8 cellular contexts compared by ENCODE assay signal in the genomic region with DNA sequence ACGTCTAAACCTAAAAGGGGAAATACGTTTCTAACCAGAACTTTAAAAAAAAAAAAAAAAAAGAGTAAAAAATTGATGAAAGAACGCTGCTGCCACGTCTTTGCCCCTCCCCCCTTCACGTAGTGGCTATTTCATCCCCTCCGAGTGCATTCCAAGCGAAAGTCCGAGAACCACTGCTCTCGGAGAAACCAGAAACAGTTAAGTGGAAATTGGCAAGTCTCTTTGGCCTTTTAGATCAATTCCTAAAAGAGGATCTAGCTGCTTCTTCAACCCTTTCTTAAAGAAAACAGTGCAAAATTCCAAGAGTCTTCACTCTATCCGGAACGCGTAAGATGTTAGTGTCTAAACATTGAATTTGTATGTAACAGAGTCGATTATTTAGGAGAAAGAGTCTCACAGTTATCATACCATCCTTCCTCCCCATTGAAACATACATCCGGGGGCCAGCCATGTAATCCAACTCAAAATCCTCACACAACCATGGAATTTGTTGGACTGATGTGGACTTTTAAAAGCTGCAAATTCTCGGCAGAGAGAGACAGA. TPM values are rescaled to one million over a fixed set of nuclear protein-coding genes. Genes with fewer than 3 reads are reported as not detected.
DNase-seq lines count a peak whose midpoint lies in the region; ATAC-seq and TF ChIP-seq lines count a peak whose summit lies in the region.

No MANE protein-coding gene starts in this region.

- H2BK12ac ChIP-seq in mesenchymal stem cell (ENCODE audit: low read length in 2 of 2) = no peak overlapping the region

- no peak overlapping the region for H2BK120ac ChIP-seq in mesenchymal stem cell (ENCODE audit: low read depth, low read length)

- H3K4me1 Mint-ChIP-seq in activated CD4-positive, alpha-beta T cell treated with anti-CD3 and anti-CD28 coated beads, Interleukin-2, amount 10 ng/mL, durations not matched to agents 7 days and 5 days = peaks cover 35% of the 10 kb centered on the region
- peaks cover 8 to 27% of the 10 kb centered on the region in 2 donors for H3K4me1 Mint-ChIP-seq in effector memory CD8-positive, alpha-beta T cell (ENCODE audit: low read depth in 2 of 2)

- peak overlapping the region; percentile 23 for H2AFZ ChIP-seq in mesenchymal stem cell (ENCODE audit: low read depth, low read length)

- H3K36me3 ChIP-seq in mesenchymal stem cell (ENCODE audit: control insufficient read depth in 1 of 2, insufficient read depth in 2 of 2, low read depth in 1 of 2, low read length in 2 of 2) (peaks cover 0 to 3% of the 10 kb centered on the region in 2 experiments), stomach (peaks cover 0 to 12% (median 5%) of the 10 kb centered on the region in 4 donors)

- peak overlapping the region in 1 of 2 experiments; percentile 37 for H3K23ac ChIP-seq in mesenchymal stem cell (ENCODE audit: low read length in 2 of 2)

- no peaks in the 10 kb centered on the region for H3K27me3 Mint-ChIP-seq in activated CD4-positive, alpha-beta T cell treated with anti-CD3 and anti-CD28 coated beads, Interleukin-2, amount 10 ng/mL, durations not matched to agents 7 days and 5 days
- H3K27me3 Mint-ChIP-seq in effector memory CD8-positive, alpha-beta T cell = no peaks in the 10 kb centered on the region

- peak overlapping the region; percentile 95 for H3K9ac ChIP-seq in mesenchymal stem cell (ENCODE audit: low read length)

- peak overlapping the region; percentile 60 for H2BK15ac ChIP-seq in mesenchymal stem cell (ENCODE audit: low read depth, poor library complexity, severe bottlenecking)

- H3K4me3 Mint-ChIP-seq in activated CD4-positive, alpha-beta T cell treated with anti-CD3 and anti-CD28 coated beads, Interleukin-2, amount 10 ng/mL, durations not matched to agents 7 days and 5 days = peak overlapping the region; percentile 84
- peak overlapping the region; percentile 97 to 99 for H3K4me3 Mint-ChIP-seq in effector memory CD8-positive, alpha-beta T cell

- 0% methylated on average over 6 of the region's 15 CpGs for WGBS in mesenchymal stem cell
- 0% methylated on average over 15 of the region's 15 CpGs for WGBS in stomach, 5 donors

- no peak for TF ChIP-seq EP300 in stomach (IDR thresholded peaks at IDR 0.05)

- H3K27ac Mint-ChIP-seq in activated CD4-positive, alpha-beta T cell treated with anti-CD3 and anti-CD28 coated beads, Interleukin-2, amount 10 ng/mL, durations not matched to agents 7 days and 5 days = peak overlapping the region; percentile 95
- peak overlapping the region; percentile 98 for H3K27ac Mint-ChIP-seq in effector memory CD8-positive, alpha-beta T cell

- H3K9me3 ChIP-seq in mesenchymal stem cell (ENCODE audit: control insufficient read depth, low read length) (no peaks in the 10 kb centered on the region), stomach (no peaks in the 10 kb centered on the region)

- peak overlapping the region; percentile 82 to 92 for H3K4me3 ChIP-seq in mesenchymal stem cell (ENCODE audit: insufficient read depth in 1 of 2, low read depth in 1 of 2, low read length in 2 of 2)
- peak overlapping the region; percentile 66 to 91 (median 84) for H3K4me3 ChIP-seq in stomach

- H4K91ac ChIP-seq in mesenchymal stem cell (ENCODE audit: low read length) = no peak overlapping the region

- peaks cover 3% of the 10 kb centered on the region for H3K4me1 ChIP-seq in mesenchymal stem cell (ENCODE audit: control insufficient read depth, insufficient read depth, low read depth, low read length)
- peaks cover 7 to 41% (median 30%) of the 10 kb centered on the region in 4 donors for H3K4me1 ChIP-seq in stomach

- H4K8ac ChIP-seq in mesenchymal stem cell (ENCODE audit: low read length) = no peak overlapping the region

- H3K4me2 ChIP-seq in mesenchymal stem cell (ENCODE audit: low read length, poor library complexity, severe bottlenecking) = peak overlapping the region; percentile 77

- no peak for TF ChIP-seq POLR2A in stomach (IDR thresholded peaks at IDR 0.05)

- H3K18ac ChIP-seq in mesenchymal stem cell (ENCODE audit: low read depth in 1 of 2, low read length in 2 of 2) = peak overlapping the region; percentile 33 to 97

- intact Hi-C loops in stomach (cut with DNase I; ENCODE audit: low total_unique reads) = no loop called here

- no peaks in the 10 kb centered on the region for H3K9me3 Mint-ChIP-seq in activated CD4-positive, alpha-beta T cell treated with anti-CD3 and anti-CD28 coated beads, Interleukin-2, amount 10 ng/mL, durations not matched to agents 7 days and 5 days
- H3K9me3 Mint-ChIP-seq in effector memory CD8-positive, alpha-beta T cell = no peaks in the 10 kb centered on the region

- peak overlapping the region in 1 of 2 experiments; percentile 88 for H3K14ac ChIP-seq in mesenchymal stem cell (ENCODE audit: low read length in 2 of 2)

- DNase-seq in DMS 273 (lab: John Stamatoyannopoulos, UW; ENCODE audit: unreplicated experiment) (peak; percentile 62), DMS 273 treated with DMSO at 0.1 percent for 48 hours (lab: John Stamatoyannopoulos, UW) (no peak), MV-4-11 (lab: John Stamatoyannopoulos, UW) (peak; percentile 56), mesenchymal stem cell (peak; percentile 91), stomach (peak; percentile 36), cortex of kidney (lab: John Stamatoyannopoulos, UW) (no peak)
- DNase-seq in activated CD4-positive, alpha-beta T cell treated with anti-CD3 and anti-CD28 coated beads, Interleukin-2, amount 10 ng/mL, durations not matched to agents 7 days and 5 days = peak; percentile 50
- DNase-seq in effector memory CD8-positive, alpha-beta T cell = peak; percentile 4 to 23 (median 23)

- peak overlapping the region; percentile 55 for H3K4ac ChIP-seq in mesenchymal stem cell (ENCODE audit: low read depth in 1 of 2, low read length in 2 of 2)

- CTCF ChIA-PET in activated CD4-positive, alpha-beta T cell treated with anti-CD3 and anti-CD28 coated beads, Interleukin-2, amount 10 ng/mL, durations not matched to agents 7 days and 5 days (lab: Charles Lee) = interaction anchor here (0.7 to 2.2 kb wide), 8 partner anchors 12 to 63 kb away, joined by 3 to 18 read pairs (median 6); a partner anchor contains a TSS

- peaks cover 7% of the 10 kb centered on the region for H3K36me3 Mint-ChIP-seq in activated CD4-positive, alpha-beta T cell treated with anti-CD3 and anti-CD28 coated beads, Interleukin-2, amount 10 ng/mL, durations not matched to agents 7 days and 5 days (ENCODE audit: low read depth)
- peaks cover 29% of the 10 kb centered on the region for H3K36me3 Mint-ChIP-seq in effector memory CD8-positive, alpha-beta T cell (ENCODE audit: insufficient read depth)

- H2BK5ac ChIP-seq in mesenchymal stem cell (ENCODE audit: low read depth, low read length, poor library complexity, severe bottlenecking) = no peak overlapping the region

- H3K27me3 ChIP-seq in mesenchymal stem cell (ENCODE audit: control insufficient read depth in 1 of 2, insufficient read depth in 1 of 2, low read length in 2 of 2) = no peaks in the 10 kb centered on the region
- H3K27me3 ChIP-seq in stomach = no peaks in the 10 kb centered on the region

- no peak for ATAC-seq in effector memory CD8-positive, alpha-beta T cell (replicated peaks)

- H3K79me1 ChIP-seq in mesenchymal stem cell (replicated peaks; ENCODE audit: low read length, poor library complexity, severe bottlenecking) = peaks cover 2% of the 10 kb centered on the region

- H3K27ac ChIP-seq in mesenchymal stem cell (ENCODE audit: low read length, poor library complexity, severe bottlenecking) = peak overlapping the region; percentile 70
- peak overlapping the region; percentile 94 to 98 (median 97) for H3K27ac ChIP-seq in stomach

- no peak for TF ChIP-seq CTCF in stomach (IDR thresholded peaks at IDR 0.05)

- POLR2A ChIA-PET in activated CD4-positive, alpha-beta T cell treated with anti-CD3 and anti-CD28 coated beads, Interleukin-2, amount 10 ng/mL, durations not matched to agents 7 days and 5 days (lab: Charles Lee) = interaction anchor here (0.6 to 2.3 kb wide), 10 partner anchors 8 to 746 kb away, joined by 3 to 10 read pairs (median 4); a partner anchor contains a TSS

- no peak overlapping the region for H2AK5ac ChIP-seq in mesenchymal stem cell (ENCODE audit: low read length, severe bottlenecking)

RNA-seq across cellular contexts. Expression of a gene that starts 1.1 kb away (rescaled TPM):
- 10 to 100 TPM; 31.4 to 32.9 TPM for total RNA-seq in activated CD4-positive, alpha-beta T cell treated with anti-CD3 and anti-CD28 coated beads, Interleukin-2, amount 10 ng/mL, durations not matched to agents 7 days and 5 days
- polyA plus RNA-seq in mesenchymal stem cell (2013, experiment 1 of 2) = 162 TPM
- 170 TPM for polyA plus RNA-seq in mesenchymal stem cell (2013, experiment 2 of 2)
- total RNA-seq in stomach = 10 to 100 TPM; 11.7 to 68.3 (median 26.8) TPM
- polyA plus RNA-seq in stomach = 10 to 100 TPM in 2 of 3 donors, 1 to 10 TPM in 1; 9.4 to 20.2 (median 10.1) TPM

RNA-seq across cellular contexts. Expression of a gene that starts 14.7 kb away (rescaled TPM):
- total RNA-seq in activated CD4-positive, alpha-beta T cell treated with anti-CD3 and anti-CD28 coated beads, Interleukin-2, amount 10 ng/mL, durations not matched to agents 7 days and 5 days = 1 to 10 TPM; 1.5 TPM
- 2.0 TPM for polyA plus RNA-seq in mesenchymal stem cell (2013, experiment 1 of 2)
- 2.1 TPM for polyA plus RNA-seq in mesenchymal stem cell (2013, experiment 2 of 2)
- total RNA-seq in stomach = 10 to 100 TPM in 1 of 5 donors, 1 to 10 TPM in 2, under 1 TPM in 1, not detected in 1; 0.45 to 17.7 (median 1.6) TPM
- 1 to 10 TPM; 1.2 to 5.8 (median 2.2) TPM for polyA plus RNA-seq in stomach

Comparison
In these comparisons a context has a peak if more than half of its experiments do, and no peak if none do; other contexts are left out.
1. DNase-seq: peak in DMS 273 (single experiment), MV-4-11 (single experiment), activated CD4-positive, alpha-beta T cell treated with anti-CD3 and anti-CD28 coated beads, Interleukin-2, amount 10 ng/mL, durations not matched to agents 7 days and 5 days (single experiment), effector memory CD8-positive, alpha-beta T cell (3 of 3), mesenchymal stem cell (single experiment) and stomach (single experiment); none in DMS 273 treated with DMSO at 0.1 percent for 48 hours (single experiment) and cortex of kidney (single experiment).